16 cellular contexts compared by ENCODE assay signal in the genomic region with DNA sequence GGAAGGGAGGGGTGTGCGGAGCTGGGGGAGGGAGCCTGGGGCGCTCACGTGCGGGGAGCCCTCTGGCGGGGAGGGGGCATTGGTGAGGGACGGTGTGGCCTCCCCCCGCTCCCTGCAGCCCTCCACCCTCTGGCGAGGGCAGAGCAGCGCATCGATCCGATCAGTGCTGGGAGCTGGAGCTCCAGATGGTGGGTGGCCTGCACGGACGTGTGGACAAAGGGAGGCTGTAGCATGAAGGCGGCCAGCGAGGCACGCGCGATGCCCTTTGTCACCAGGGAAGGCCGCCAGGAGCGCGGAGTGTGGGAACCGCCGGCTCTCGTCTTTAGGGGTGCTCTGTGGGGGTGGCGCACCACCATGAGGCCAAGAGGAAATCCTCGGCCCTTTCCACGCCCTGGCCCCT. TPM values are rescaled to one million over a fixed set of nuclear protein-coding genes. Genes with fewer than 3 reads are reported as not detected.
DNase-seq lines count a peak whose midpoint lies in the region; ATAC-seq, FAIRE-seq and TF ChIP-seq lines count a peak whose summit lies in the region.
"Had no signal": no experiment of that assay in that cellular context is flagged by ENCODE, and none has a peak within 500 bp of the region (broad histone marks: within the 10 kb centered on the region; RNA-seq: fewer than 3 reads in every experiment).

No MANE protein-coding gene starts in this region.

- H3K18ac ChIP-seq in IMR-90 (ENCODE audit: low read depth, low read length) (peak overlapping the region; percentile 20; the same call in 1 of the 2 replicates), mesendoderm (ENCODE audit: low read length) (no peak overlapping the region)

- H3K9ac ChIP-seq in IMR-90 (ENCODE audit: low read depth, low read length) (no peak overlapping the region), K562 (ENCODE audit: insufficient read depth in 1 of 2, low read depth in 2 of 2, low read length in 2 of 2) (no peak overlapping the region), mesendoderm (ENCODE audit: low read length) (no peak overlapping the region)

- H3K9me3 ChIP-seq in IMR-90 (ENCODE audit: control insufficient read depth, insufficient read depth, low read length) (no peaks in the 10 kb centered on the region), K562 (replicated peaks; ENCODE audit: control insufficient read depth, insufficient read depth, low read depth, low read length) (no peaks in the 10 kb centered on the region), SJCRH30 (replicated peaks) (no peaks in the 10 kb centered on the region)

- H3K23ac ChIP-seq in IMR-90 (ENCODE audit: low read depth, low read length), result no peak overlapping the region
- H3K23ac ChIP-seq in mesendoderm (ENCODE audit: low read length), result no peak overlapping the region

- DNase-seq in COLO668 (lab: John Stamatoyannopoulos, UW; ENCODE audit: unreplicated experiment) (peak; percentile 87), IMR-90 (no peak), K562 (ENCODE audit: extremely low read depth in 1 of 4, low spot score in 3 of 4) (no peak), mesendoderm (no peak), SJCRH30 (no peak), globus pallidus (ENCODE audit: low spot score) (no peak)
- DNase-seq: AML-193; NCI-H2107; NCI-H526 treated with DMSO at 0.1 percent for 48 hours; NK-92 treated with Interleukin-12 subunit alpha and Interleukin-12 subunit beta, amount 100 ng/mL, for 24 hours had no signal

- H3K79me2 ChIP-seq in K562 (ENCODE audit: control insufficient read depth, insufficient read depth, low read length) (no peaks in the 10 kb centered on the region), mesendoderm (ENCODE audit: control insufficient read depth, insufficient read depth, low read length) (no peaks in the 10 kb centered on the region)

- ATAC-seq in IMR-90 (ENCODE audit: low read depth) (no peak), K562 (no peak), GM18868 (IDR thresholded peaks at IDR 0.05; ENCODE audit: unreplicated experiment) (no peak), HG02678 (IDR thresholded peaks at IDR 0.05; ENCODE audit: unreplicated experiment) (no peak)

- peak overlapping the region in 1 of 2 experiments; percentile 25; a peak in 1 of 4 replicates for H4K8ac ChIP-seq in IMR-90 (ENCODE audit: low read depth in 2 of 2, low read length in 2 of 2)
- H4K8ac ChIP-seq in mesendoderm (ENCODE audit: low read depth, low read length), result no peak overlapping the region

- H2BK120ac ChIP-seq in IMR-90 (ENCODE audit: low read depth, low read length) (peak overlapping the region; percentile 75), mesendoderm (ENCODE audit: low read depth, low read length) (no peak overlapping the region)

- H3K4me2 ChIP-seq in IMR-90 (ENCODE audit: low read depth, low read length), result no peak overlapping the region
- H3K4me2 ChIP-seq in K562 (ENCODE audit: insufficient read depth, low read length), result no peak overlapping the region
- no peak overlapping the region for H3K4me2 ChIP-seq in mesendoderm (ENCODE audit: low read length)

- in situ Hi-C loops in IMR-90 (cut with MboI; ENCODE audit: low sequenced_read_pairs) (loop anchor here (25.0 kb wide), 1 partner anchor 348 kb away; a partner anchor contains a TSS), K562 (cut with MboI) (loop anchor here (5.0 to 25.0 kb wide), 2 partner anchors 123 to 348 kb away; a partner anchor contains a TSS)

- peaks cover 12% of the 10 kb centered on the region for H3K4me1 ChIP-seq in IMR-90 (ENCODE audit: control insufficient read depth, insufficient read depth, low read length)
- peaks cover 0 to 67% of the 10 kb centered on the region in 2 experiments; a peak in 3 of 5 replicates for H3K4me1 ChIP-seq in K562 (replicated peaks in 1 of 2; ENCODE audit: control insufficient read depth in 2 of 2, insufficient read depth in 2 of 2, low read length in 2 of 2)
- H3K4me1 ChIP-seq in mesendoderm (ENCODE audit: control insufficient read depth, low read depth, low read length), result no peaks in the 10 kb centered on the region
- H3K4me1 ChIP-seq in SJCRH30, result no peaks in the 10 kb centered on the region

- peak overlapping the region; percentile 84 for H2AFZ ChIP-seq in IMR-90 (replicated peaks; ENCODE audit: low read length, poor library complexity)
- H2AFZ ChIP-seq in K562 (ENCODE audit: low read depth, low read length), result no peak overlapping the region

- TF ChIP-seq RAD21 in IMR-90 (IDR thresholded peaks at IDR 0.05; ENCODE audit: low read length) (no peak), K562 (CRISPR knock-in tag; conservative IDR thresholded peaks at IDR 0.05 in 1 of 2, IDR thresholded peaks at IDR 0.05 in 1 of 2) (no peak)

- H2AK9ac ChIP-seq in IMR-90 (replicated peaks; ENCODE audit: low read depth, low read length, poor library complexity), result peak overlapping the region; percentile 81

- TF ChIP-seq POLR2A in IMR-90 (IDR thresholded peaks at IDR 0.05; ENCODE audit: low read depth, low read length), result no peak
- TF ChIP-seq POLR2A in K562 (conservative IDR thresholded peaks at IDR 0.05), result no peak

- H3K9me1 ChIP-seq in IMR-90 (ENCODE audit: insufficient read depth, low read length), result peaks cover 9% of the 10 kb centered on the region
- no peaks in the 10 kb centered on the region for H3K9me1 ChIP-seq in K562 (ENCODE audit: control insufficient read depth, insufficient read depth, low read length)

- H3K4me3 ChIP-seq in IMR-90 (ENCODE audit: insufficient read depth, low read depth, low read length) (no peak overlapping the region), K562 (no peak overlapping the region), mesendoderm (ENCODE audit: low read length) (no peak overlapping the region), SJCRH30 (no peak overlapping the region)

- WGBS in IMR-90 (ENCODE audit: extremely low coverage in 2 of 2, insufficient read length in 1 of 2), 2 experiments, result 80% methylated on average over 1 of the region's 27 CpGs; no CpG with 5 or more reads in 1 of the 2 experiments
- 23% methylated on average over 18 of the region's 27 CpGs for WGBS in K562 (ENCODE audit: insufficient coverage, low coverage, missing lambda C conversion rate)
- WGBS in mesendoderm (ENCODE audit: extremely low coverage, insufficient coverage, low lambda C conversion rate), result no CpG with 5 or more reads among the region's 27 CpGs

- H3K36me3 ChIP-seq in IMR-90 (ENCODE audit: control insufficient read depth, insufficient read depth, low read length) (no peaks in the 10 kb centered on the region), K562 (ENCODE audit: control insufficient read depth, insufficient read depth, low read length) (no peaks in the 10 kb centered on the region), mesendoderm (ENCODE audit: control insufficient read depth, insufficient read depth, low read length) (no peaks in the 10 kb centered on the region), SJCRH30 (no peaks in the 10 kb centered on the region)

- TF ChIP-seq CTCF in IMR-90 (conservative IDR thresholded peaks at IDR 0.05; ENCODE audit: low read depth, low read length) (no peak), K562 (IDR thresholded peaks at IDR 0.05 in 2 of 3, conservative IDR thresholded peaks at IDR 0.05 in 1 of 3; ENCODE audit: insufficient read depth in 2 of 3, low read depth in 1 of 3, low read length in 3 of 3) (no peak)

- H4K91ac ChIP-seq in IMR-90 (ENCODE audit: insufficient read depth, low read depth, low read length), result no peak overlapping the region; the same call in 1 of the 2 replicates

- no TSS peak for BruUV-seq in IMR-90 (replicated peaks; lab: Mats Ljungman, UMichigan)
- BruUV-seq in K562 (replicated peaks; lab: Mats Ljungman, UMichigan), result no TSS peak

- H4K5ac ChIP-seq in IMR-90 (ENCODE audit: low read depth, low read length) (no peak overlapping the region), mesendoderm (ENCODE audit: low read length) (no peak overlapping the region)

- peaks cover 10% of the 10 kb centered on the region; the same call in 1 of the 2 replicates for H3K27me3 ChIP-seq in IMR-90 (ENCODE audit: control insufficient read depth, insufficient read depth, low read length)
- H3K27me3 ChIP-seq in K562 (ENCODE audit: control insufficient read depth in 2 of 2, insufficient read depth in 2 of 2, low read length in 2 of 2), result peaks cover 35 to 66% of the 10 kb centered on the region in 2 experiments; a peak in 4 of 5 replicates
- peaks cover 9% of the 10 kb centered on the region for H3K27me3 ChIP-seq in mesendoderm (ENCODE audit: insufficient read depth, low read length, poor library complexity)
- H3K27me3 ChIP-seq in SJCRH30, result peaks cover 52% of the 10 kb centered on the region

- H2BK5ac ChIP-seq in IMR-90 (ENCODE audit: low read depth, low read length, poor library complexity, severe bottlenecking) (peak overlapping the region; percentile 41), mesendoderm (ENCODE audit: low read length) (no peak overlapping the region)

- H2AK5ac ChIP-seq in IMR-90 (ENCODE audit: low read depth, low read length), result peak overlapping the region; percentile 37; the same call in 1 of the 2 replicates
- no peak overlapping the region for H2AK5ac ChIP-seq in mesendoderm (ENCODE audit: low read length)

- intact Hi-C loops in IMR-90 (cut with micrococcal nuclease), result no loop called here
- intact Hi-C loops in K562 (cut with micrococcal nuclease), result no loop called here

- POLR2A ChIA-PET in IMR-90 (lab: Charles Lee; ENCODE audit: unreplicated experiment), result no interaction called here
- POLR2A ChIA-PET in K562 (lab: Yijun Ruan, JAX), result interaction anchor here (0.7 to 1.5 kb wide), 3 partner anchors 9 to 74 kb away, joined by 3 to 4 read pairs (median 3); a partner anchor contains a TSS

- H3K27ac ChIP-seq in IMR-90 (ENCODE audit: insufficient read depth, low read length), result no peak overlapping the region
- no peak overlapping the region for H3K27ac ChIP-seq in K562 (ENCODE audit: extremely low read depth, low read depth, low read length)
- H3K27ac ChIP-seq in mesendoderm (ENCODE audit: low read depth, low read length), result no peak overlapping the region
- H3K27ac ChIP-seq in SJCRH30, result no peak overlapping the region

- no peak overlapping the region for H3K56ac ChIP-seq in IMR-90 (ENCODE audit: extremely low read depth, insufficient read depth, low read length)
- peak overlapping the region; percentile 15 for H3K56ac ChIP-seq in mesendoderm (ENCODE audit: low read length)

- H2BK15ac ChIP-seq in IMR-90 (ENCODE audit: low read depth, low read length) (no peak overlapping the region; the same call in 2 of the 3 replicates), mesendoderm (replicated peaks; ENCODE audit: low read depth) (no peak overlapping the region)

- no peak overlapping the region for H2BK20ac ChIP-seq in IMR-90 (ENCODE audit: low read depth, low read length)

- H3K14ac ChIP-seq in IMR-90 (replicated peaks; ENCODE audit: low read depth, low read length), result no peak overlapping the region; the same call in 1 of the 2 replicates

- peak overlapping the region; percentile 77 for H3K4ac ChIP-seq in IMR-90 (ENCODE audit: low read depth, low read length)
- no peak overlapping the region for H3K4ac ChIP-seq in mesendoderm (ENCODE audit: low read depth, low read length)

- dilution Hi-C loops in IMR-90 (cut with HindIII; ENCODE audit: low sequenced_read_pairs, unreplicated experiment), result no loop called here

- H4K20me1 ChIP-seq in IMR-90 (ENCODE audit: insufficient read depth, low read length), result no peaks in the 10 kb centered on the region
- peaks cover 6% of the 10 kb centered on the region; the same call in 1 of the 2 replicates for H4K20me1 ChIP-seq in K562 (replicated peaks; ENCODE audit: control insufficient read depth, insufficient read depth, low read length)

- CTCF ChIA-PET in IMR-90 (lab: Yijun Ruan, JAX), result interaction anchor here (1.3 kb wide), 1 partner anchor 9 kb away, joined by 3 read pairs; a partner anchor contains a TSS
- CTCF ChIA-PET in K562 (lab: Yijun Ruan, JAX; ENCODE audit: low intra/inter-chr PET ratio), result no interaction called here

- no peak for TF ChIP-seq EP300 in K562 (IDR thresholded peaks at IDR 0.05; ENCODE audit: low read length)

- no peaks in the 10 kb centered on the region for H3K79me1 ChIP-seq in IMR-90 (ENCODE audit: low read depth in 1 of 2, low read length in 2 of 2)
- H3K79me1 ChIP-seq in mesendoderm (ENCODE audit: low read length), result no peaks in the 10 kb centered on the region

- FAIRE-seq in K562 (lab: Jason Lieb, UNC), result no peak
- FAIRE-seq: G401.6, GM12891 had no signal

RNA-seq across cellular contexts. Expression of a gene that starts 5.4 kb away (rescaled TPM):
- total RNA-seq in IMR-90 (2012; rRNA removed), result not detected in 2 replicates
- not detected in 2 replicates for polyA plus RNA-seq in IMR-90 (2012; rRNA removed)
- 0.08 TPM in 1 of 2 replicates, not detected in the other for polyA plus RNA-seq in IMR-90 (2012; cell fraction: cytosol; rRNA removed)
- polyA plus RNA-seq in IMR-90 (2012; cell fraction: nucleus; rRNA removed; ENCODE audit: low replicate concordance), result 0.22 and 0.33 TPM in 2 replicates
- not detected in 2 replicates for total RNA-seq in K562 (2011; cell fraction: chromatin; rRNA removed; ENCODE audit: low replicate concordance)
- total RNA-seq in K562 (2011; cell fraction: nucleolus; rRNA removed), result not detected in 2 replicates
- total RNA-seq in K562 (2011; cell fraction: nucleoplasm; rRNA removed), result not detected in 2 replicates
- total RNA-seq in K562 (2014; rRNA removed), result not detected in 2 replicates
- not detected in 2 replicates for total RNA-seq in K562 (2014; rRNA removed; fragmentation: Illumina TruSeq; extraction: Trizol)
- total RNA-seq in K562 (2015; rRNA removed; fragmentation: Illumina TruSeq; extraction: Trizol), result not detected in 2 replicates
- total RNA-seq in K562 (2021), result not detected in 2 replicates
- not detected in 2 replicates for polyA plus RNA-seq in K562 (2011; rRNA removed)
- 0.04 TPM in 1 of 2 replicates, not detected in the other for polyA plus RNA-seq in K562 (2011; cell fraction: cytosol; rRNA removed)
- polyA plus RNA-seq in K562 (2011; cell fraction: nucleus; rRNA removed), result not detected in 2 replicates
- not detected in 2 replicates for polyA plus RNA-seq in K562 (2012)
- polyA plus RNA-seq in K562 (2014; fragmentation: Illumina TruSeq; extraction: Trizol), result not detected in 2 replicates
- polyA plus RNA-seq in K562 (2014; fragmentation: Nextera tagmentation; extraction: Ambion mirVana), result not detected
- not detected in 2 replicates for polyA plus RNA-seq in K562 (2014; rRNA removed)
- not detected in 2 replicates for polyA minus RNA-seq in K562 (2011; rRNA and poly(A)+ RNA removed)
- polyA minus RNA-seq in K562 (2011; cell fraction: cytosol; rRNA and poly(A)+ RNA removed), result not detected in 2 replicates
- polyA minus RNA-seq in K562 (2011; cell fraction: nucleus; rRNA and poly(A)+ RNA removed), result not detected in 2 replicates
- not detected for polyA plus RNA-seq in mesendoderm (2013, experiment 1 of 2)
- polyA plus RNA-seq in mesendoderm (2013, experiment 2 of 2), result not detected
- not detected in 2 replicates for total RNA-seq in SJCRH30 (2014; rRNA removed; shearing (Covaris generic))
- total RNA-seq: Calu3, H4 had no signal

RNA-seq across cellular contexts. Expression of a gene that starts 9.1 kb away (rescaled TPM):
- total RNA-seq in IMR-90 (2012; rRNA removed), result 14.0 and 15.3 TPM in 2 replicates
- polyA plus RNA-seq in IMR-90 (2012; rRNA removed), result 18.5 and 23.3 TPM in 2 replicates
- 18.5 and 21.4 TPM in 2 replicates for polyA plus RNA-seq in IMR-90 (2012; cell fraction: cytosol; rRNA removed)
- 113 and 229 TPM in 2 replicates for polyA plus RNA-seq in IMR-90 (2012; cell fraction: nucleus; rRNA removed; ENCODE audit: low replicate concordance)
- total RNA-seq in K562 (2011; cell fraction: chromatin; rRNA removed; ENCODE audit: low replicate concordance), result 114 and 307 TPM in 2 replicates
- 194 and 202 TPM in 2 replicates for total RNA-seq in K562 (2011; cell fraction: nucleolus; rRNA removed)
- 119 and 146 TPM in 2 replicates for total RNA-seq in K562 (2011; cell fraction: nucleoplasm; rRNA removed)
- 39.6 and 50.7 TPM in 2 replicates for total RNA-seq in K562 (2014; rRNA removed)
- total RNA-seq in K562 (2014; rRNA removed; fragmentation: Illumina TruSeq; extraction: Trizol), result 15.3 and 19.2 TPM in 2 replicates
- total RNA-seq in K562 (2015; rRNA removed; fragmentation: Illumina TruSeq; extraction: Trizol), result 29.7 and 32.0 TPM in 2 replicates
- 55.6 and 61.3 TPM in 2 replicates for total RNA-seq in K562 (2021)
- polyA plus RNA-seq in K562 (2011; rRNA removed), result 23.3 and 39.3 TPM in 2 replicates
- 21.3 and 25.3 TPM in 2 replicates for polyA plus RNA-seq in K562 (2011; cell fraction: cytosol; rRNA removed)
- 181 and 249 TPM in 2 replicates for polyA plus RNA-seq in K562 (2011; cell fraction: nucleus; rRNA removed)
- 28.4 and 32.3 TPM in 2 replicates for polyA plus RNA-seq in K562 (2012)
- 31.5 and 31.8 TPM in 2 replicates for polyA plus RNA-seq in K562 (2014; fragmentation: Illumina TruSeq; extraction: Trizol)
- 1 to 10 TPM in 1 of 2 experiments, under 1 TPM in 1; 0.93 to 1.4 TPM for polyA plus RNA-seq in K562 (2014; fragmentation: Nextera tagmentation; extraction: Ambion mirVana)
- polyA plus RNA-seq in K562 (2014; rRNA removed), result 41.3 and 42.3 TPM in 2 replicates
- 22.3 and 22.4 TPM in 2 replicates for polyA minus RNA-seq in K562 (2011; rRNA and poly(A)+ RNA removed)
- 35.2 and 42.6 TPM in 2 replicates for polyA minus RNA-seq in K562 (2011; cell fraction: cytosol; rRNA and poly(A)+ RNA removed)
- 116 and 142 TPM in 2 replicates for polyA minus RNA-seq in K562 (2011; cell fraction: nucleus; rRNA and poly(A)+ RNA removed)
- 9.4 TPM for polyA plus RNA-seq in mesendoderm (2013, experiment 1 of 2)
- 9.4 TPM for polyA plus RNA-seq in mesendoderm (2013, experiment 2 of 2)
- total RNA-seq in SJCRH30 (2014; rRNA removed; shearing (Covaris generic)), result 42.1 and 48.8 TPM in 2 replicates

RNA-seq across cellular contexts. Expression of a gene that starts 20.7 kb away (rescaled TPM):
- total RNA-seq in IMR-90 (2012; rRNA removed) (1.3 and 1.7 TPM in 2 replicates), K562 (2014; rRNA removed) (0.68 and 0.73 TPM in 2 replicates), K562 (2014; rRNA removed; fragmentation: Illumina TruSeq; extraction: Trizol) (0.11 and 0.16 TPM in 2 replicates), K562 (2015; rRNA removed; fragmentation: Illumina TruSeq; extraction: Trizol) (1.1 and 1.3 TPM in 2 replicates), K562 (2021) (1.8 and 2.1 TPM in 2 replicates)
- polyA plus RNA-seq in IMR-90 (2012; rRNA removed) (4.2 and 4.6 TPM in 2 replicates), K562 (2011; rRNA removed) (0.68 and 1.3 TPM in 2 replicates), K562 (2014; fragmentation: Illumina TruSeq; extraction: Trizol) (0.58 and 0.89 TPM in 2 replicates), K562 (2014; fragmentation: Nextera tagmentation; extraction: Ambion mirVana) (not detected), K562 (2014; rRNA removed) (1.6 and 2.3 TPM in 2 replicates)
- 3.1 and 5.7 TPM in 2 replicates for polyA plus RNA-seq in IMR-90 (2012; cell fraction: cytosol; rRNA removed)
- polyA plus RNA-seq in IMR-90 (2012; cell fraction: nucleus; rRNA removed; ENCODE audit: low replicate concordance), result 32.3 and 65.2 TPM in 2 replicates
- total RNA-seq in K562 (2011; cell fraction: chromatin; rRNA removed; ENCODE audit: low replicate concordance), result 2.5 and 7.5 TPM in 2 replicates
- 4.8 and 5.5 TPM in 2 replicates for total RNA-seq in K562 (2011; cell fraction: nucleolus; rRNA removed)
- 3.3 and 3.4 TPM in 2 replicates for total RNA-seq in K562 (2011; cell fraction: nucleoplasm; rRNA removed)
- polyA plus RNA-seq in K562 (2011; cell fraction: cytosol; rRNA removed), result 0.97 and 1.0 TPM in 2 replicates
- 11.2 and 14.0 TPM in 2 replicates for polyA plus RNA-seq in K562 (2011; cell fraction: nucleus; rRNA removed)
- polyA plus RNA-seq in K562 (2012), result 3.3 and 11.5 TPM in 2 replicates
- polyA minus RNA-seq in K562 (2011; rRNA and poly(A)+ RNA removed), result 0.15 and 0.18 TPM in 2 replicates
- polyA minus RNA-seq in K562 (2011; cell fraction: cytosol; rRNA and poly(A)+ RNA removed), result not detected in 2 replicates
- polyA minus RNA-seq in K562 (2011; cell fraction: nucleus; rRNA and poly(A)+ RNA removed), result 1.6 and 2.0 TPM in 2 replicates
- polyA plus RNA-seq in mesendoderm (2013, experiment 1 of 2), result 0.08 TPM
- 0.04 TPM for polyA plus RNA-seq in mesendoderm (2013, experiment 2 of 2)
- 0.51 TPM in 1 of 2 replicates, not detected in the other for total RNA-seq in SJCRH30 (2014; rRNA removed; shearing (Covaris generic))

RNA-seq across cellular contexts. Expression of a gene that starts 51.1 kb away (rescaled TPM):
- total RNA-seq in IMR-90 (2012; rRNA removed) (8.1 and 10.9 TPM in 2 replicates), K562 (2014; rRNA removed) (14.0 and 16.4 TPM in 2 replicates), K562 (2014; rRNA removed; fragmentation: Illumina TruSeq; extraction: Trizol) (3.3 and 4.1 TPM in 2 replicates), K562 (2015; rRNA removed; fragmentation: Illumina TruSeq; extraction: Trizol) (11.8 TPM in 2 replicates), K562 (2021) (25.3 and 28.1 TPM in 2 replicates)
- polyA plus RNA-seq in IMR-90 (2012; rRNA removed) (22.3 and 23.0 TPM in 2 replicates), K562 (2011; rRNA removed) (6.7 and 7.0 TPM in 2 replicates), K562 (2014; fragmentation: Illumina TruSeq; extraction: Trizol) (15.2 and 16.6 TPM in 2 replicates), K562 (2014; fragmentation: Nextera tagmentation; extraction: Ambion mirVana) (1 to 10 TPM in 1 of 2 experiments, under 1 TPM in 1; 0.99 to 1.7 TPM), K562 (2014; rRNA removed) (17.6 and 20.7 TPM in 2 replicates)
- polyA plus RNA-seq in IMR-90 (2012; cell fraction: cytosol; rRNA removed), result 23.1 and 35.9 TPM in 2 replicates
- polyA plus RNA-seq in IMR-90 (2012; cell fraction: nucleus; rRNA removed; ENCODE audit: low replicate concordance), result 23.6 and 41.8 TPM in 2 replicates
- 4.0 and 14.5 TPM in 2 replicates for total RNA-seq in K562 (2011; cell fraction: chromatin; rRNA removed; ENCODE audit: low replicate concordance)
- total RNA-seq in K562 (2011; cell fraction: nucleolus; rRNA removed), result 13.0 and 14.3 TPM in 2 replicates
- total RNA-seq in K562 (2011; cell fraction: nucleoplasm; rRNA removed), result 5.5 and 8.1 TPM in 2 replicates
- 9.9 and 25.7 TPM in 2 replicates for polyA plus RNA-seq in K562 (2011; cell fraction: cytosol; rRNA removed)
- polyA plus RNA-seq in K562 (2011; cell fraction: nucleus; rRNA removed), result 20.2 and 28.6 TPM in 2 replicates
- polyA plus RNA-seq in K562 (2012), result 11.9 and 22.1 TPM in 2 replicates
- polyA minus RNA-seq in K562 (2011; rRNA and poly(A)+ RNA removed), result 1.8 and 4.0 TPM in 2 replicates
- 3.9 and 7.0 TPM in 2 replicates for polyA minus RNA-seq in K562 (2011; cell fraction: cytosol; rRNA and poly(A)+ RNA removed)
- polyA minus RNA-seq in K562 (2011; cell fraction: nucleus; rRNA and poly(A)+ RNA removed), result 5.4 and 6.8 TPM in 2 replicates
- 22.0 TPM for polyA plus RNA-seq in mesendoderm (2013, experiment 1 of 2)
- 22.9 TPM for polyA plus RNA-seq in mesendoderm (2013, experiment 2 of 2)
- total RNA-seq in SJCRH30 (2014; rRNA removed; shearing (Covaris generic)), result 21.3 and 22.5 TPM in 2 replicates

RNA-seq across cellular contexts. Expression of a gene that starts 59.4 kb away (rescaled TPM):
- 0.18 and 0.28 TPM in 2 replicates for total RNA-seq in IMR-90 (2012; rRNA removed)
- polyA plus RNA-seq in IMR-90 (2012; rRNA removed), result 1.9 and 2.4 TPM in 2 replicates
- 1.4 and 2.4 TPM in 2 replicates for polyA plus RNA-seq in IMR-90 (2012; cell fraction: cytosol; rRNA removed)
- 7.8 and 21.5 TPM in 2 replicates for polyA plus RNA-seq in IMR-90 (2012; cell fraction: nucleus; rRNA removed; ENCODE audit: low replicate concordance)
- total RNA-seq in K562 (2011; cell fraction: chromatin; rRNA removed; ENCODE audit: low replicate concordance), result 0.07 TPM in 1 of 2 replicates, not detected in the other
- total RNA-seq in K562 (2011; cell fraction: nucleolus; rRNA removed), result not detected in 2 replicates
- not detected in 2 replicates for total RNA-seq in K562 (2011; cell fraction: nucleoplasm; rRNA removed)
- not detected in 2 replicates for total RNA-seq in K562 (2014; rRNA removed)
- total RNA-seq in K562 (2014; rRNA removed; fragmentation: Illumina TruSeq; extraction: Trizol), result not detected in 2 replicates
- not detected in 2 replicates for total RNA-seq in K562 (2015; rRNA removed; fragmentation: Illumina TruSeq; extraction: Trizol)
- 0.04 and 0.16 TPM in 2 replicates for total RNA-seq in K562 (2021)
- polyA plus RNA-seq in K562 (2011; rRNA removed), result not detected in 2 replicates
- polyA plus RNA-seq in K562 (2011; cell fraction: cytosol; rRNA removed), result not detected in 2 replicates
- polyA plus RNA-seq in K562 (2011; cell fraction: nucleus; rRNA removed), result 0.01 and 0.04 TPM in 2 replicates
- not detected in 2 replicates for polyA plus RNA-seq in K562 (2012)
- polyA plus RNA-seq in K562 (2014; fragmentation: Illumina TruSeq; extraction: Trizol), result not detected in 2 replicates
- polyA plus RNA-seq in K562 (2014; fragmentation: Nextera tagmentation; extraction: Ambion mirVana), result not detected
- polyA plus RNA-seq in K562 (2014; rRNA removed), result not detected in 2 replicates
- polyA minus RNA-seq in K562 (2011; rRNA and poly(A)+ RNA removed), result not detected in 2 replicates
- polyA minus RNA-seq in K562 (2011; cell fraction: cytosol; rRNA and poly(A)+ RNA removed), result not detected in 2 replicates
- not detected in 2 replicates for polyA minus RNA-seq in K562 (2011; cell fraction: nucleus; rRNA and poly(A)+ RNA removed)
- 0.01 TPM for polyA plus RNA-seq in mesendoderm (2013, experiment 1 of 2)
- 0.01 TPM for polyA plus RNA-seq in mesendoderm (2013, experiment 2 of 2)
- total RNA-seq in SJCRH30 (2014; rRNA removed; shearing (Covaris generic)), result 0.22 and 0.56 TPM in 2 replicates
